Comparison of ENCODE assay signal across 7 cellular contexts in the genomic region with DNA sequence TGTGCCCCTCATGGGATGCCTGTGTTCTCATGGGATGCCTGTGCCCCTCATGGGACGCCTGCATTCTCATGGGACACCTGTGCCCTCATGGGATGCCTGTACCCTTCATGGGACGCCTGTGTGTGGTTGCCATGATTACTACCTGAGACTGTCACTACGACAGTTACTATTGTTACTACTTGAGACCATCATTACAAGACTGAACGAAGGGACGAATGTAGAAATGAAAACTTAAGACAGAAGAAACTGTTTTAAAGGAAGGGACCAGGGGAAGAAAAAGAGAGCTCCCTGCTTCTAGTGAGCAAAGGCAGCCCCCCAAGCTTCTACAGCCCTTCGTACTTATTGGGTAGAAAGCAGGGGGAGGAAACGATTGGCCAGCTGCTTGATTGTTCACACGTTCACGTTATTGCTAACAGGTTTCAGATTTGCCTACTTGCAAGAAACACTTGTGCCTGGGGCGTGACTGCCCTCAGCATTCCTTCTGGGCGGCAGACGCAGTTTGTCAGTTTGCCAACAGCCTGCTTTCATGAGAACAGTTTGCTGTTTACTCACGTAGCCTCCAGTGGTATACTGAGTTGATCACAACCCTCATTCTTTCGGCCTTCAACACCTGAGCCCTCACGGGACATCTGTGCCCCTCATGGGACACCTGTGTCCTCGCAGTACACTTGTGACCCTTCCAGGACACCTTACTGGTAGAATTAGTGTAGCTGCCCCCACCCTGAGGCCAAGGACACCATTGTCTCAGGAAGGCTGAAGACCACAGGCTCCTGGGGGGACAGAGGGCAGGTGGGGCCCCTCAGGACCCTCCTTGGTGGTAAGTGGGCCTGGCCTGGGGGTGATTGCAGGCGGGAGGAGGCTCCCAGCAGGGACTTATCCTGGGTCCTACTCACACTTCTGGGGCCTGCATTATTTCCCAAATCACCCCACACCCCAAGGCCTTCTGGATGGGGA. TPM values are rescaled to one million over a fixed set of nuclear protein-coding genes. Genes with fewer than 3 reads are reported as not detected.
A peak's percentile ranks its signal among the peaks of the same experiment; 100 is the strongest.
DNase-seq lines count a peak whose midpoint lies in the region; ATAC-seq, FAIRE-seq and TF ChIP-seq lines count a peak whose summit lies in the region.

No MANE protein-coding gene starts in this region.

- ATAC-seq in sciatic nerve (peak; percentile 33), GM19397 (IDR thresholded peaks at IDR 0.05; ENCODE audit: unreplicated experiment) (no peak)

- no peak for DNase-seq in GM12891 (ENCODE audit: insufficient read length, low spot score)
- peak; percentile 92 for DNase-seq in NCI-H226
- DNase-seq in colonic mucosa = peak; percentile 89
- DNase-seq in sciatic nerve (ENCODE audit: low spot score) = no peak
- DNase-seq in AG08396 (ENCODE audit: low spot score) = no peak
- no peak for DNase-seq in retina

- intact Hi-C loops in colonic mucosa (cut with DNase I) (no loop called here), sciatic nerve (cut with DNase I) (no loop called here)

- TF ChIP-seq POLR2A in GM12891 (IDR thresholded peaks at IDR 0.05; ENCODE audit: low read depth, low read length) = no peak

- no peaks in the 10 kb centered on the region for H3K27me3 ChIP-seq in colonic mucosa

- no peak overlapping the region for H3K4me3 ChIP-seq in colonic mucosa

- H3K9me3 ChIP-seq in colonic mucosa = no peaks in the 10 kb centered on the region

- H3K9ac ChIP-seq in colonic mucosa (ENCODE audit: low read depth in 2 of 2, low read length in 2 of 2) = peak overlapping the region in 1 of 2 donors; percentile 73

- no peaks in the 10 kb centered on the region for H3K36me3 ChIP-seq in colonic mucosa

- H3K27ac ChIP-seq in colonic mucosa = peak overlapping the region; percentile 57

- TF ChIP-seq CTCF in colonic mucosa (IDR thresholded peaks at IDR 0.05) = no peak

- FAIRE-seq in GM12891 (lab: Jason Lieb, UNC) = peak; percentile 91

- H3K4me1 ChIP-seq in colonic mucosa = peaks cover 3% of the 10 kb centered on the region

TF ChIP-seq in GM12891, 5 proteins besides CTCF, POLR2A, EP300 and RAD21:
- no peak for TF ChIP-seq PAX5 (IDR thresholded peaks at IDR 0.05; ENCODE audit: insufficient read depth, low read length, severe bottlenecking)

RNA-seq across cellular contexts. Expression of gene S1PR4, which starts 2.5 kb away (rescaled TPM):
- polyA plus RNA-seq in GM12891 (2012; ENCODE audit: low read depth, missing spikeins) = 10.8 TPM
- total RNA-seq in colonic mucosa (1 to 10 TPM in 1 of 2 donors, under 1 TPM in 1; 0.96 to 1.1 TPM), sciatic nerve (3.1 TPM)

RNA-seq across cellular contexts. Expression of gene NCLN, which starts 9.7 kb away (rescaled TPM):
- 29.7 TPM for polyA plus RNA-seq in GM12891 (2012; ENCODE audit: low read depth, missing spikeins)
- 100 to 1,000 TPM in 1 of 2 donors, 10 to 100 TPM in 1; 75.0 to 195 TPM for total RNA-seq in colonic mucosa
- total RNA-seq in sciatic nerve = 25.4 TPM

RNA-seq across cellular contexts. Expression of gene GNA15, which starts 40.2 kb away (rescaled TPM):
- 15.9 TPM for polyA plus RNA-seq in GM12891 (2012; ENCODE audit: low read depth, missing spikeins)
- 1 to 10 TPM; 1.6 to 6.6 TPM for total RNA-seq in colonic mucosa
- 9.5 TPM for total RNA-seq in sciatic nerve

RNA-seq across cellular contexts. Expression of gene CELF5, which starts 48.4 kb away (rescaled TPM):
- polyA plus RNA-seq in GM12891 (2012; ENCODE audit: low read depth, missing spikeins) = 0.03 TPM
- total RNA-seq in colonic mucosa = under 1 TPM; 0.42 to 0.59 TPM
- total RNA-seq in sciatic nerve = 0.18 TPM

Comparison
In these comparisons a context has a peak if more than half of its experiments do, and no peak if none do; other contexts are left out.
1. DNase-seq: peak in NCI-H226 (single experiment) and colonic mucosa (single experiment); none in GM12891 (single experiment), sciatic nerve (single experiment), AG08396 (single experiment) and retina (single experiment).